ENCODE assay signal across 14 cellular contexts in the genomic region with DNA sequence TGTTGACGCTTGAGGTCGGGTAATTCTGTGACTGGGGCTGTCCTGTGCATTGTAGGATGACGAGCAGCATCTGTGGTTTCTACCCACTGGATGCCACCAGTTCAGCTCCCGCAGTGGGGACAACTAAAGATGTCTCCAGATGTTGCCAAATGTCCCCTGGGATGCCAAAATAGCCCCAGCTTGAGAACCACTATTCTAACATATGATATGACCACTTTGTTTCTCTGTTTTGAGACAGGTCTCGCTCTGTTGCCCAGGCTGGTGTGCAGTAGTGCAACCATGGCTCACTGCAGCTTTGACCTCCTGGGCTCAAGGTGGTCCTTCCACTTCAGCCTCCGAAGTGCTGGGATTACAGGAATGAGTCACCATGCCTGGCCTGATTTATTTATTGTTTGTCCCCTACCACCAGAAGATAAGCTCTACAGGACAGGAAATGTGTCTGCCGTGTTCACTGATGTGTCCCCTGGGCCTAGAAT. TPM values are rescaled to one million over a fixed set of nuclear protein-coding genes. Genes with fewer than 3 reads are reported as not detected.
DNase-seq lines count a peak whose midpoint lies in the region; ATAC-seq and TF ChIP-seq lines count a peak whose summit lies in the region.
"Had no signal": no experiment of that assay in that cellular context is flagged by ENCODE, and none has a peak within 500 bp of the region (broad histone marks: within the 10 kb centered on the region; RNA-seq: fewer than 3 reads in every experiment).

No MANE protein-coding gene starts in this region.

- H3K4me1 ChIP-seq in OCI-LY1 (ENCODE audit: insufficient read depth, low read length, severe bottlenecking): peaks cover 17% of the 10 kb centered on the region

- POLR2A ChIA-PET in T-cell (lab: Charles Lee): no interaction called here

- peaks cover 3% of the 10 kb centered on the region for H3K36me3 Mint-ChIP-seq in activated T-helper 2 cell treated with anti-CD3 and anti-CD28 coated beads, Interferon-gamma antibody, Interleukin-2, Interleukin-4, amounts not matched to agents 10 μg/mL and 5 μg/mL and 100 μg/mL, durations not matched to agents 14 hours and 24 hours and 36 hours (ENCODE audit: low read depth)
- H3K36me3 Mint-ChIP-seq in T-cell: no peaks in the 10 kb centered on the region
- H3K36me3 Mint-ChIP-seq: stimulated activated effector memory CD8-positive, alpha-beta T cell treated with anti-CD3 and anti-CD28 coated beads, Interleukin-12 subunit alpha, Interleukin-12 subunit beta, amount 100 ng/mL, for 72 hours had no signal

- H3K9me3 ChIP-seq in OCI-LY1 (ENCODE audit: low read length): no peaks in the 10 kb centered on the region
- H3K9me3 ChIP-seq: neutrophil had no signal

- ATAC-seq in GM19043 (IDR thresholded peaks at IDR 0.05; ENCODE audit: low read depth, unreplicated experiment): peak; percentile 45
- ATAC-seq in HG02885 (IDR thresholded peaks at IDR 0.05; ENCODE audit: poor library complexity, unreplicated experiment): peak; percentile 34
- no peak for ATAC-seq in T-cell (replicated peaks in 1 of 4)
- ATAC-seq: stimulated activated effector memory CD8-positive, alpha-beta T cell treated with anti-CD3 and anti-CD28 coated beads, Interleukin-12 subunit alpha, Interleukin-12 subunit beta, amount 100 ng/mL, for 72 hours had no signal

- no peaks in the 10 kb centered on the region for H3K27me3 ChIP-seq in OCI-LY1 (ENCODE audit: insufficient read depth, low read length)
- H3K27me3 ChIP-seq: neutrophil had no signal

- peak overlapping the region; percentile 55 for H3K27ac ChIP-seq in OCI-LY1 (ENCODE audit: low read depth, low read length, poor library complexity, severe bottlenecking)
- H3K27ac ChIP-seq: neutrophil had no signal

- no peak overlapping the region; the same call in 1 of the 2 replicates for H3K4me2 ChIP-seq in OCI-LY1 (ENCODE audit: low read length)

- H3K79me2 ChIP-seq in OCI-LY1 (ENCODE audit: insufficient read depth, low read length): no peaks in the 10 kb centered on the region

- H2AFZ ChIP-seq in OCI-LY1 (ENCODE audit: low read length): no peak overlapping the region

- 0 out of 2 replicates have a peak, but pooled peaks cover 3% of the 10 kb centered on the region for H3F3A ChIP-seq in OCI-LY1 (ENCODE audit: insufficient read depth, low read length)

- intact Hi-C loops in activated T-helper 2 cell treated with anti-CD3 and anti-CD28 coated beads, Interferon-gamma antibody, Interleukin-2, Interleukin-4, amounts not matched to agents 10 μg/mL and 5 μg/mL and 100 μg/mL, durations not matched to agents 14 hours and 24 hours and 36 hours (cut with micrococcal nuclease): no loop called here

- H4K20me1 ChIP-seq in OCI-LY1 (ENCODE audit: insufficient read depth, low read length): no peaks in the 10 kb centered on the region

- no peak overlapping the region for H3K4me3 ChIP-seq in OCI-LY1 (ENCODE audit: low read depth, low read length, poor library complexity, severe bottlenecking)

- H3K4me1 Mint-ChIP-seq in activated T-helper 2 cell treated with anti-CD3 and anti-CD28 coated beads, Interferon-gamma antibody, Interleukin-2, Interleukin-4, amounts not matched to agents 10 μg/mL and 5 μg/mL and 100 μg/mL, durations not matched to agents 14 hours and 24 hours and 36 hours (ENCODE audit: low read depth): peaks cover 7% of the 10 kb centered on the region
- H3K4me1 Mint-ChIP-seq in T-cell: peaks cover 9 to 13% (median 11%) of the 10 kb centered on the region in 3 donors

- H3K9ac ChIP-seq in OCI-LY1 (ENCODE audit: low read length): no peak overlapping the region

- CTCF ChIA-PET in T-cell (lab: Charles Lee): no interaction called here

- in situ Hi-C loops in Caki2 (cut with HindIII; ENCODE audit: low pct_unique_long_range_greater_than_20kb, low sequenced_read_pairs): no loop called here

- H3K27ac Mint-ChIP-seq in activated T-helper 2 cell treated with anti-CD3 and anti-CD28 coated beads, Interferon-gamma antibody, Interleukin-2, Interleukin-4, amounts not matched to agents 10 μg/mL and 5 μg/mL and 100 μg/mL, durations not matched to agents 14 hours and 24 hours and 36 hours: no peak overlapping the region
- H3K27ac Mint-ChIP-seq in T-cell: peak overlapping the region in 1 of 2 donors; percentile 34
- H3K27ac Mint-ChIP-seq: stimulated activated effector memory CD8-positive, alpha-beta T cell treated with anti-CD3 and anti-CD28 coated beads, Interleukin-12 subunit alpha, Interleukin-12 subunit beta, amount 100 ng/mL, for 72 hours had no signal

- TF ChIP-seq CTCF in OCI-LY1 (IDR thresholded peaks at IDR 0.05; ENCODE audit: low read length): no peak

- H3K9me2 ChIP-seq in OCI-LY1 (ENCODE audit: low read depth, low read length): no peaks in the 10 kb centered on the region

- no peaks in the 10 kb centered on the region for H3K27me3 Mint-ChIP-seq in activated T-helper 2 cell treated with anti-CD3 and anti-CD28 coated beads, Interferon-gamma antibody, Interleukin-2, Interleukin-4, amounts not matched to agents 10 μg/mL and 5 μg/mL and 100 μg/mL, durations not matched to agents 14 hours and 24 hours and 36 hours (ENCODE audit: low read depth)
- no peaks in the 10 kb centered on the region for H3K27me3 Mint-ChIP-seq in T-cell

- H3K4me3 Mint-ChIP-seq in activated T-helper 2 cell treated with anti-CD3 and anti-CD28 coated beads, Interferon-gamma antibody, Interleukin-2, Interleukin-4, amounts not matched to agents 10 μg/mL and 5 μg/mL and 100 μg/mL, durations not matched to agents 14 hours and 24 hours and 36 hours (ENCODE audit: low read depth): no peak overlapping the region
- no peak overlapping the region for H3K4me3 Mint-ChIP-seq in T-cell
- H3K4me3 Mint-ChIP-seq: stimulated activated effector memory CD8-positive, alpha-beta T cell treated with anti-CD3 and anti-CD28 coated beads, Interleukin-12 subunit alpha, Interleukin-12 subunit beta, amount 100 ng/mL, for 72 hours had no signal

- no peaks in the 10 kb centered on the region for H3K9me3 Mint-ChIP-seq in activated T-helper 2 cell treated with anti-CD3 and anti-CD28 coated beads, Interferon-gamma antibody, Interleukin-2, Interleukin-4, amounts not matched to agents 10 μg/mL and 5 μg/mL and 100 μg/mL, durations not matched to agents 14 hours and 24 hours and 36 hours
- no peaks in the 10 kb centered on the region for H3K9me3 Mint-ChIP-seq in T-cell
- H3K9me3 Mint-ChIP-seq: stimulated activated effector memory CD8-positive, alpha-beta T cell treated with anti-CD3 and anti-CD28 coated beads, Interleukin-12 subunit alpha, Interleukin-12 subunit beta, amount 100 ng/mL, for 72 hours had no signal

- H3K36me3 ChIP-seq in OCI-LY1 (ENCODE audit: insufficient read depth, low read length): no peaks in the 10 kb centered on the region
- H3K36me3 ChIP-seq: neutrophil had no signal

- DNase-seq in Caki2 (ENCODE audit: low read depth): peak; percentile 36
- DNase-seq in NCI-H345 treated with DMSO at 0.1 percent for 48 hours (lab: John Stamatoyannopoulos, UW; ENCODE audit: unreplicated experiment): no peak
- no peak for DNase-seq in activated T-helper 2 cell treated with anti-CD3 and anti-CD28 coated beads, Interferon-gamma antibody, Interleukin-2, Interleukin-4, amounts not matched to agents 10 μg/mL and 5 μg/mL and 100 μg/mL, durations not matched to agents 14 hours and 24 hours and 36 hours (ENCODE audit: low spot score)
- DNase-seq in T-cell: no peak
- DNase-seq in activated CD4-positive, alpha-beta T cell treated with anti-CD3 and anti-CD28 coated beads, Interleukin-2, amount 50 U/mL, for 4 hours: no peak
- DNase-seq: EL; NCI-H146; NK-92 treated with Interleukin-12 subunit alpha and Interleukin-12 subunit beta, amount 100 ng/mL, for 24 hours had no signal

RNA-seq across cellular contexts. Expression of gene MEN1, which starts 4.4 kb away (rescaled TPM):
- 5.3 and 5.4 TPM in 2 replicates for total RNA-seq in Caki2 (2014; rRNA removed; shearing (Covaris generic); ENCODE audit: low replicate concordance)
- total RNA-seq in activated T-helper 2 cell treated with anti-CD3 and anti-CD28 coated beads, Interferon-gamma antibody, Interleukin-2, Interleukin-4, amounts not matched to agents 10 μg/mL and 5 μg/mL and 100 μg/mL, durations not matched to agents 14 hours and 24 hours and 36 hours: 46.2 and 47.2 TPM in 2 replicates
- 10 to 100 TPM; 31.7 to 62.0 (median 49.6) TPM for total RNA-seq in T-cell

RNA-seq across cellular contexts. Expression of gene MAP4K2, which starts 11.7 kb away (rescaled TPM):
- 12.9 and 14.4 TPM in 2 replicates for total RNA-seq in Caki2 (2014; rRNA removed; shearing (Covaris generic); ENCODE audit: low replicate concordance)
- total RNA-seq in activated T-helper 2 cell treated with anti-CD3 and anti-CD28 coated beads, Interferon-gamma antibody, Interleukin-2, Interleukin-4, amounts not matched to agents 10 μg/mL and 5 μg/mL and 100 μg/mL, durations not matched to agents 14 hours and 24 hours and 36 hours: 72.1 and 77.5 TPM in 2 replicates
- 100 to 1,000 TPM in 3 of 5 donors, 10 to 100 TPM in 2; 80.9 to 131 (median 102) TPM for total RNA-seq in T-cell

RNA-seq across cellular contexts. Expression of gene CDC42BPG, which starts 29.7 kb away (rescaled TPM):
- 0.12 and 1.1 TPM in 2 replicates for total RNA-seq in Caki2 (2014; rRNA removed; shearing (Covaris generic); ENCODE audit: low replicate concordance)
- total RNA-seq in activated T-helper 2 cell treated with anti-CD3 and anti-CD28 coated beads, Interferon-gamma antibody, Interleukin-2, Interleukin-4, amounts not matched to agents 10 μg/mL and 5 μg/mL and 100 μg/mL, durations not matched to agents 14 hours and 24 hours and 36 hours: 0.07 and 0.32 TPM in 2 replicates
- 10 to 100 TPM in 1 of 5 donors, 1 to 10 TPM in 4; 7.4 to 10.5 (median 9.1) TPM for total RNA-seq in T-cell

RNA-seq across cellular contexts. Expression of gene SF1, which starts 36.4 kb away (rescaled TPM):
- 43.2 and 95.5 TPM in 2 replicates for total RNA-seq in Caki2 (2014; rRNA removed; shearing (Covaris generic); ENCODE audit: low replicate concordance)
- 460 and 461 TPM in 2 replicates for total RNA-seq in activated T-helper 2 cell treated with anti-CD3 and anti-CD28 coated beads, Interferon-gamma antibody, Interleukin-2, Interleukin-4, amounts not matched to agents 10 μg/mL and 5 μg/mL and 100 μg/mL, durations not matched to agents 14 hours and 24 hours and 36 hours
- 1,000 to 10,000 TPM in 2 of 5 donors, 100 to 1,000 TPM in 3; 670 to 1,510 (median 732) TPM for total RNA-seq in T-cell

RNA-seq across cellular contexts. Expression of gene PYGM, which starts 55.0 kb away (rescaled TPM):
- total RNA-seq in Caki2 (2014; rRNA removed; shearing (Covaris generic); ENCODE audit: low replicate concordance): 0.23 TPM in 1 of 2 replicates, not detected in the other
- 1.9 and 2.0 TPM in 2 replicates for total RNA-seq in activated T-helper 2 cell treated with anti-CD3 and anti-CD28 coated beads, Interferon-gamma antibody, Interleukin-2, Interleukin-4, amounts not matched to agents 10 μg/mL and 5 μg/mL and 100 μg/mL, durations not matched to agents 14 hours and 24 hours and 36 hours
- 10 to 100 TPM in 1 of 5 donors, 1 to 10 TPM in 4; 7.4 to 34.7 (median 8.5) TPM for total RNA-seq in T-cell
- total RNA-seq: glomerular endothelial cell had no signal

Comparison
In these comparisons a context has a peak if more than half of its experiments do, and no peak if none do; other contexts are left out.
1. ATAC-seq: peak in GM19043 (single experiment) and HG02885 (single experiment); none in T-cell (0 of 4).